In genomic region chr7:78562191-78562590, GRCh38 we compare ENCODE assay signal across 27 cellular contexts.
DNase-seq lines count a peak whose midpoint lies in the region; ATAC-seq and TF ChIP-seq lines count a peak whose summit lies in the region.
"Had no signal": no experiment of that assay in that cellular context is flagged by ENCODE, and none has a peak within 500 bp of the region (broad histone marks: within the 10 kb centered on the region; RNA-seq: fewer than 3 reads in every experiment).

No MANE protein-coding gene starts in this region.

- H3K9ac ChIP-seq in HUES48 (ENCODE audit: low read depth, low read length) (no peak overlapping the region), SK-N-MC (ENCODE audit: insufficient read length) (no peak overlapping the region), mesenchymal stem cell (ENCODE audit: low read length) (no peak overlapping the region)

- DNase-seq in DMS53 (lab: John Stamatoyannopoulos, UW) (peak; percentile 55), DMS53 treated with DMSO at 0.1 percent for 48 hours (lab: John Stamatoyannopoulos, UW; ENCODE audit: unreplicated experiment) (no peak), SK-N-MC (ENCODE audit: low read depth, low spot score) (peak; percentile 18), mesenchymal stem cell (peak; percentile 52), osteoblast (ENCODE audit: insufficient read length, low spot score, missing footprints) (no peak), foreskin fibroblast (no peak)
- DNase-seq: 8988T; activated CD4-positive, alpha-beta T cell treated with anti-CD3 and anti-CD28 coated beads, Interleukin-2, amount 50 U/mL, for 4 hours; activated gamma-delta T cell treated with Interleukin-2 at 50 U/mL for 16 hours; activated T-cell treated with anti-CD3 and anti-CD28 coated beads for 4 hours; C1 segment of cervical spinal cord; dermis blood vessel endothelial cell; DMS79 treated with DMSO at 0.1 percent for 48 hours; HFFc6; left colon; NCI-H146; NCI-H510A treated with DMSO at 0.1 percent for 48 hours; stimulated activated CD4-positive, alpha-beta T cell treated with anti-CD3 and anti-CD28 coated beads, Interleukin-4, amount 100 ng/mL, for 1 hour; stimulated activated naive CD8-positive, alpha-beta T cell treated with anti-CD3 and anti-CD28 coated beads, Interleukin-15, amount 100 ng/mL, for 72 hours; T-cell; trophoblast cell had no signal

- H3K23ac ChIP-seq in mesenchymal stem cell (ENCODE audit: low read length in 2 of 2), result no peak overlapping the region

- H3K4me3 ChIP-seq in HUES48 (ENCODE audit: low read depth, low read length) (no peak overlapping the region), SK-N-MC (no peak overlapping the region), mesenchymal stem cell (ENCODE audit: insufficient read depth in 1 of 2, low read depth in 1 of 2, low read length in 2 of 2) (no peak overlapping the region), osteoblast (ENCODE audit: insufficient read depth, low read length) (no peak overlapping the region), foreskin fibroblast (ENCODE audit: low read depth in 1 of 2, low read length in 2 of 2) (no peak overlapping the region)
- H3K4me3 ChIP-seq: cardiac muscle cell, gastroesophageal sphincter, skin epidermis had no signal

- TF ChIP-seq CTCF in osteoblast (IDR thresholded peaks at IDR 0.05; ENCODE audit: extremely low read depth, low read depth, low read length) (no peak), foreskin fibroblast (IDR thresholded peaks at IDR 0.05; ENCODE audit: low read depth, low read length) (no peak)

- H4K20me1 ChIP-seq in osteoblast (ENCODE audit: insufficient read depth, low read length), result no peaks in the 10 kb centered on the region

- H3K18ac ChIP-seq in mesenchymal stem cell (ENCODE audit: low read depth in 1 of 2, low read length in 2 of 2), result no peak overlapping the region

- H3K79me1 ChIP-seq in mesenchymal stem cell (replicated peaks; ENCODE audit: low read length, poor library complexity, severe bottlenecking), result no peaks in the 10 kb centered on the region

- H3K79me2 ChIP-seq in osteoblast (ENCODE audit: insufficient read depth, low read length), result no peaks in the 10 kb centered on the region

- no peak overlapping the region for H3K4ac ChIP-seq in mesenchymal stem cell (ENCODE audit: low read depth in 1 of 2, low read length in 2 of 2)

- H3K14ac ChIP-seq in mesenchymal stem cell (ENCODE audit: low read length in 2 of 2), result no peak overlapping the region

- no peak overlapping the region for H4K91ac ChIP-seq in mesenchymal stem cell (ENCODE audit: low read length)

- H3K4me1 ChIP-seq in HUES48 (ENCODE audit: control insufficient read depth, insufficient read depth, low read length) (peaks cover 66% of the 10 kb centered on the region), mesenchymal stem cell (ENCODE audit: control insufficient read depth, insufficient read depth, low read depth, low read length) (no peaks in the 10 kb centered on the region), osteoblast (ENCODE audit: insufficient read depth, low read length) (no peaks in the 10 kb centered on the region)
- H3K4me1 ChIP-seq: gastroesophageal sphincter had no signal

- no peak overlapping the region for H2AK5ac ChIP-seq in mesenchymal stem cell (ENCODE audit: low read length, severe bottlenecking)

- H3K27me3 ChIP-seq in HUES48 (ENCODE audit: control insufficient read depth, insufficient read depth, low read length) (no peaks in the 10 kb centered on the region), mesenchymal stem cell (ENCODE audit: control insufficient read depth in 1 of 2, insufficient read depth in 1 of 2, low read length in 2 of 2) (no peaks in the 10 kb centered on the region), osteoblast (ENCODE audit: insufficient read depth, low read length) (no peaks in the 10 kb centered on the region)
- H3K27me3 ChIP-seq: cardiac muscle cell, gastroesophageal sphincter had no signal

- ATAC-seq in GM18873 (IDR thresholded peaks at IDR 0.05; ENCODE audit: low FRiP score, unreplicated experiment), result no peak
- ATAC-seq: gastroesophageal sphincter; left colon; natural killer cell treated with Interleukin-12 subunit alpha and Interleukin-12 subunit beta and Interleukin-15 and Interleukin-18, amount 100 ng/mL, for 72 hours; stimulated activated naive CD8-positive, alpha-beta T cell treated with anti-CD3 and anti-CD28 coated beads, Interleukin-15, amount 100 ng/mL, for 72 hours; T-cell had no signal

- no peak overlapping the region for H2BK5ac ChIP-seq in mesenchymal stem cell (ENCODE audit: low read depth, low read length, poor library complexity, severe bottlenecking)

- no peak overlapping the region for H2BK15ac ChIP-seq in mesenchymal stem cell (ENCODE audit: low read depth, poor library complexity, severe bottlenecking)

- H3K36me3 ChIP-seq in HUES48 (ENCODE audit: control insufficient read depth, insufficient read depth, low read length), result no peaks in the 10 kb centered on the region
- H3K36me3 ChIP-seq in SK-N-MC (ENCODE audit: insufficient read depth, low read length), result no peaks in the 10 kb centered on the region
- H3K36me3 ChIP-seq in mesenchymal stem cell (ENCODE audit: control insufficient read depth in 1 of 2, insufficient read depth in 2 of 2, low read depth in 1 of 2, low read length in 2 of 2), result no peaks in the 10 kb centered on the region
- no peaks in the 10 kb centered on the region for H3K36me3 ChIP-seq in osteoblast (ENCODE audit: insufficient read depth, low read length)
- H3K36me3 ChIP-seq: cardiac muscle cell, gastroesophageal sphincter had no signal

- peak overlapping the region; percentile 86 for H3K27ac ChIP-seq in HUES48 (ENCODE audit: low read depth, low read length)
- no peak overlapping the region for H3K27ac ChIP-seq in SK-N-MC
- no peak overlapping the region for H3K27ac ChIP-seq in mesenchymal stem cell (ENCODE audit: low read length, poor library complexity, severe bottlenecking)
- H3K27ac ChIP-seq in osteoblast (ENCODE audit: low read depth, low read length), result no peak overlapping the region
- H3K27ac ChIP-seq: cardiac muscle cell, gastroesophageal sphincter, skin epidermis had no signal

- H2AFZ ChIP-seq in mesenchymal stem cell (ENCODE audit: low read depth, low read length), result no peak overlapping the region
- H2AFZ ChIP-seq in osteoblast (ENCODE audit: low read length), result no peak overlapping the region

- H3K9me3 ChIP-seq in HUES48 (ENCODE audit: control insufficient read depth, insufficient read depth, low read length) (no peaks in the 10 kb centered on the region), SK-N-MC (ENCODE audit: low read depth, low read length) (no peaks in the 10 kb centered on the region), mesenchymal stem cell (ENCODE audit: control insufficient read depth, low read length) (no peaks in the 10 kb centered on the region), osteoblast (ENCODE audit: low read depth, low read length) (no peaks in the 10 kb centered on the region)
- H3K9me3 ChIP-seq: gastroesophageal sphincter had no signal

- H4K8ac ChIP-seq in mesenchymal stem cell (ENCODE audit: low read length), result no peak overlapping the region

- no peak overlapping the region for H2BK12ac ChIP-seq in mesenchymal stem cell (ENCODE audit: low read length in 2 of 2)

- H2BK120ac ChIP-seq in mesenchymal stem cell (ENCODE audit: low read depth, low read length), result no peak overlapping the region

- H3K4me2 ChIP-seq in mesenchymal stem cell (ENCODE audit: low read length, poor library complexity, severe bottlenecking), result no peak overlapping the region
- H3K4me2 ChIP-seq in osteoblast (ENCODE audit: insufficient read depth, low read length), result no peak overlapping the region

Comparison
In these comparisons a context has a peak if more than half of its experiments do, and no peak if none do; other contexts are left out.
1. DNase-seq: peak in DMS53 (single experiment), SK-N-MC (single experiment) and mesenchymal stem cell (single experiment); none in DMS53 treated with DMSO at 0.1 percent for 48 hours (single experiment), osteoblast (single experiment) and foreskin fibroblast (0 of 2).